Comparison of ENCODE assay signal across 8 cellular contexts in genomic region chr19:56508282-56508778, GRCh38. TPM values are rescaled to one million over a fixed set of nuclear protein-coding genes. Genes with fewer than 3 reads are reported as not detected.
DNase-seq lines count a peak whose midpoint lies in the region; ATAC-seq and TF ChIP-seq lines count a peak whose summit lies in the region.

No MANE protein-coding gene starts in this region.

- H3K27me3 ChIP-seq in iPS DF 6.9 (ENCODE audit: control insufficient read depth, insufficient read depth, low read length) (no peaks in the 10 kb centered on the region), skeletal muscle satellite cell (ENCODE audit: control insufficient read depth, insufficient read depth, low read length) (no peaks in the 10 kb centered on the region)

- no peaks in the 10 kb centered on the region for H3K4me1 ChIP-seq in ES-I3 (ENCODE audit: insufficient read depth, low read length)
- no peaks in the 10 kb centered on the region for H3K4me1 ChIP-seq in iPS DF 6.9 (ENCODE audit: control insufficient read depth, insufficient read depth, low read length)
- H3K4me1 ChIP-seq in skeletal muscle satellite cell (ENCODE audit: control insufficient read depth, insufficient read depth, low read length): peaks cover 12% of the 10 kb centered on the region

- peak overlapping the region; percentile 85 for H3K9ac ChIP-seq in ES-I3 (ENCODE audit: low read depth, low read length)
- H3K9ac ChIP-seq in skeletal muscle satellite cell (ENCODE audit: low read depth, low read length): peak overlapping the region; percentile 98

- no peaks in the 10 kb centered on the region for H3K36me3 ChIP-seq in ES-I3 (ENCODE audit: insufficient read depth, low read length)
- H3K36me3 ChIP-seq in iPS DF 6.9 (ENCODE audit: control insufficient read depth, insufficient read depth, low read length): no peaks in the 10 kb centered on the region
- H3K36me3 ChIP-seq in skeletal muscle satellite cell (ENCODE audit: insufficient read depth, low read length): no peaks in the 10 kb centered on the region

- ATAC-seq in SK-N-SH treated with all-trans-retinoic acid at 6 μM for 48 hours: peak; percentile 3; the same call in 2 of the 3 replicates
- no peak for ATAC-seq in HG03378 (IDR thresholded peaks at IDR 0.05; ENCODE audit: unreplicated experiment)
- ATAC-seq in GM18861 (IDR thresholded peaks at IDR 0.05; ENCODE audit: unreplicated experiment): no peak

- H3K9me3 ChIP-seq in ES-I3 (ENCODE audit: control insufficient read depth, insufficient read depth, low read length): no peaks in the 10 kb centered on the region; the same call in 1 of the 2 replicates
- no peaks in the 10 kb centered on the region for H3K9me3 ChIP-seq in iPS DF 6.9 (ENCODE audit: control insufficient read depth, insufficient read depth, low read length)
- H3K9me3 ChIP-seq in skeletal muscle satellite cell (replicated peaks; ENCODE audit: low read length): no peaks in the 10 kb centered on the region

- DNase-seq in iPS DF 6.9 (ENCODE audit: low read depth, low spot score) (no peak), OCI-M1 (lab: John Stamatoyannopoulos, UW) (no peak)
- DNase-seq in activated CD4-positive, alpha-beta T cell treated with anti-CD3 and anti-CD28 coated beads for 1 hour: no peak

- H3K4me3 ChIP-seq in iPS DF 6.9 (ENCODE audit: low read length) (peak overlapping the region; percentile 73), skeletal muscle satellite cell (ENCODE audit: low read length) (peak overlapping the region; percentile 95)

- WGBS in iPS DF 6.9 (ENCODE audit: insufficient coverage, insufficient read length): no CpG with 5 or more reads among the region's 17 CpGs

- no peak overlapping the region for H3K27ac ChIP-seq in iPS DF 6.9 (ENCODE audit: low read length)

- H3K4me2 ChIP-seq in skeletal muscle satellite cell (ENCODE audit: low read length): peak overlapping the region; percentile 96

TF ChIP-seq in SK-N-SH treated with all-trans-retinoic acid at 6 μM for 48 hours, 23 proteins besides CTCF, POLR2A, EP300 and RAD21:
- TF ChIP-seq CREB5 (CRISPR knock-in tag; IDR thresholded peaks at IDR 0.05; ENCODE audit: low read depth) (no peak), ZNF8 (CRISPR knock-in tag; IDR thresholded peaks at IDR 0.05) (no peak), ZC3H10 (CRISPR knock-in tag; IDR thresholded peaks at IDR 0.05) (no peak), ZNF565 (CRISPR knock-in tag; conservative IDR thresholded peaks at IDR 0.05; ENCODE audit: low read depth) (no peak), CSDC2 (CRISPR knock-in tag; IDR thresholded peaks at IDR 0.05) (no peak), TOX (CRISPR knock-in tag; IDR thresholded peaks at IDR 0.05; ENCODE audit: borderline replicate concordance) (no peak), POU6F1 (CRISPR knock-in tag; IDR thresholded peaks at IDR 0.05; ENCODE audit: borderline replicate concordance, low read depth) (no peak), ZFP30 (CRISPR knock-in tag; IDR thresholded peaks at IDR 0.05) (no peak), RARB (CRISPR knock-in tag; IDR thresholded peaks at IDR 0.05) (no peak), ISL1 (CRISPR knock-in tag; IDR thresholded peaks at IDR 0.05) (no peak), ZNF70 (CRISPR knock-in tag; IDR thresholded peaks at IDR 0.05) (no peak), PATZ1 (CRISPR knock-in tag; IDR thresholded peaks at IDR 0.05; ENCODE audit: borderline replicate concordance) (no peak), TCF4 (CRISPR knock-in tag; IDR thresholded peaks at IDR 0.05; ENCODE audit: borderline replicate concordance) (no peak)

RNA-seq across cellular contexts. Expression of gene ZNF471, which starts 0.7 kb away (rescaled TPM):
- total RNA-seq in skeletal muscle satellite cell (2012; rRNA removed): 1.7 and 2.3 TPM in 2 replicates

RNA-seq across cellular contexts. Expression of gene ZFP28, which starts 30.4 kb away (rescaled TPM):
- 7.1 and 7.4 TPM in 2 replicates for total RNA-seq in skeletal muscle satellite cell (2012; rRNA removed)

RNA-seq across cellular contexts. Expression of gene ZNF667, which starts 31.2 kb away (rescaled TPM):
- 2.0 and 3.5 TPM in 2 replicates for total RNA-seq in skeletal muscle satellite cell (2012; rRNA removed)

RNA-seq across cellular contexts. Expression of gene ZNF470, which starts 58.9 kb away (rescaled TPM):
- 5.8 and 7.6 TPM in 2 replicates for total RNA-seq in skeletal muscle satellite cell (2012; rRNA removed)
